In genomic region chr2:196263181-196263747, GRCh38 we compare ENCODE assay signal across 10 cellular contexts.
DNase-seq lines count a peak whose midpoint lies in the region; ATAC-seq and TF ChIP-seq lines count a peak whose summit lies in the region.
"Had no signal": no experiment of that assay in that cellular context is flagged by ENCODE, and none has a peak within 500 bp of the region (broad histone marks: within the 10 kb centered on the region; RNA-seq: fewer than 3 reads in every experiment).

No MANE protein-coding gene starts in this region.

- H3K4me1 ChIP-seq in mesodermal cell (ENCODE audit: control insufficient read depth, insufficient read depth, low read length, poor library complexity, severe bottlenecking), result peaks cover 50% of the 10 kb centered on the region

- H3K36me3 ChIP-seq in mesodermal cell (ENCODE audit: control insufficient read depth, insufficient read depth, low read length), result no peaks in the 10 kb centered on the region
- H3K36me3 ChIP-seq: adrenal gland had no signal

- WGBS in mesodermal cell (ENCODE audit: insufficient coverage in 2 of 2), 2 experiments, result 77 to 100% methylated on average over 3 to 4 of the region's 8 CpGs

- ATAC-seq in HG03025 (IDR thresholded peaks at IDR 0.05; ENCODE audit: low FRiP score, unreplicated experiment), result peak; percentile 96

- no peak for TF ChIP-seq CTCF in astrocyte of the cerebellum (IDR thresholded peaks at IDR 0.05; ENCODE audit: low read depth, low read length, missing control alignments)

- no peaks in the 10 kb centered on the region for H3K9me3 ChIP-seq in mesodermal cell (ENCODE audit: control insufficient read depth, low read length)
- H3K9me3 ChIP-seq: adrenal gland had no signal

- peak; percentile 28 for DNase-seq in activated naive CD4-positive, alpha-beta T cell treated with Interleukin-2 at 50 U/mL for 16 hours
- DNase-seq in activated naive CD4-positive, alpha-beta T cell (lab: John Stamatoyannopoulos, UW), result no peak
- DNase-seq in OCI-M1 (lab: John Stamatoyannopoulos, UW) (peak; percentile 93), astrocyte of the cerebellum (ENCODE audit: low read depth) (peak; percentile 57), COLO668 (lab: John Stamatoyannopoulos, UW; ENCODE audit: unreplicated experiment) (no peak), NCI-H2081 (lab: John Stamatoyannopoulos, UW) (no peak)

- in situ Hi-C loops in astrocyte of the cerebellum (cut with HindIII; ENCODE audit: low sequenced_read_pairs), result no loop called here

- H3K27ac ChIP-seq in mesodermal cell (ENCODE audit: low read depth, low read length, severe bottlenecking), result peak overlapping the region; percentile 80
- H3K27ac ChIP-seq: C4-2B had no signal

- no peak overlapping the region for H3K4me3 ChIP-seq in astrocyte of the cerebellum (ENCODE audit: low read depth, low read length)
- H3K4me3 ChIP-seq in mesodermal cell (ENCODE audit: extremely low read depth, insufficient read depth, low read length, poor library complexity, severe bottlenecking), result no peak overlapping the region
- H3K4me3 ChIP-seq: adrenal gland had no signal

Comparison
In these comparisons a context has a peak if more than half of its experiments do, and no peak if none do; other contexts are left out.
1. DNase-seq: peak in activated naive CD4-positive, alpha-beta T cell treated with Interleukin-2 at 50 U/mL for 16 hours (single experiment), OCI-M1 (single experiment) and astrocyte of the cerebellum (single experiment); none in activated naive CD4-positive, alpha-beta T cell (0 of 4), COLO668 (single experiment) and NCI-H2081 (0 of 2).